7 cellular contexts compared by ENCODE assay signal in the genomic region with DNA sequence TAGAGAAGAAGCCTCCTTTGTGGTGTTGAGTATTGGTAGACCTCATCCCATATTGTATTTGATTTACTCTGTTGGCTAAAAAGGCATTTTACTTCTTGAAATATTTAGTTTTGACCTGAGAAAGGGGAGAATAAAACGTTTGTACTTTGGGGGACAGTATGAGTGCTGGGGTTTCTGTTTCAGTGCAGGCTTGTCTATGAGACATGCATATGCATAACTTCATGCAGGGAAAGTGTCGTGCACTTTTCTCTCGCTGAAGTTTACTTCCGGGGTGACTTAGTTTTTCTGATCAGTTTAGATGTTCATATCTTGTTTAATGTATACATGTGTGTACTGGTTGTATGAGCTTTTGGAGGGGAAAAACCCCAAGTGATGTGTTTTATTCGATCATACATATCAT. TPM values are rescaled to one million over a fixed set of nuclear protein-coding genes. Genes with fewer than 3 reads are reported as not detected.
DNase-seq lines count a peak whose midpoint lies in the region; ATAC-seq and TF ChIP-seq lines count a peak whose summit lies in the region.

No MANE protein-coding gene starts in this region.

- CTCF ChIA-PET in activated CD8-positive, alpha-beta T cell treated with anti-CD3 and anti-CD28 coated beads, Interleukin-2, amount 10 ng/mL, durations not matched to agents 7 days and 5 days (lab: Charles Lee) = interaction anchor here (1.0 to 2.1 kb wide), 4 partner anchors 31 to 40 kb away, joined by 3 to 5 read pairs (median 4); no protein-coding TSS in a partner anchor

- peaks cover 36% of the 10 kb centered on the region for H3K36me3 Mint-ChIP-seq in activated CD8-positive, alpha-beta T cell treated with anti-CD3 and anti-CD28 coated beads, Interleukin-2, amount 10 ng/mL, durations not matched to agents 7 days and 5 days (ENCODE audit: low read depth)
- H3K36me3 Mint-ChIP-seq in progenitor cell of endocrine pancreas (ENCODE audit: insufficient read depth) = peaks cover 10% of the 10 kb centered on the region

- TF ChIP-seq CTCF in progenitor cell of endocrine pancreas (IDR thresholded peaks at IDR 0.05; ENCODE audit: unreplicated experiment) = no peak

- H3K27me3 Mint-ChIP-seq in activated CD8-positive, alpha-beta T cell treated with anti-CD3 and anti-CD28 coated beads, Interleukin-2, amount 10 ng/mL, durations not matched to agents 7 days and 5 days (ENCODE audit: low read depth) = no peaks in the 10 kb centered on the region
- no peaks in the 10 kb centered on the region for H3K27me3 Mint-ChIP-seq in progenitor cell of endocrine pancreas

- peak overlapping the region; percentile 90 for H3K4me3 Mint-ChIP-seq in activated CD8-positive, alpha-beta T cell treated with anti-CD3 and anti-CD28 coated beads, Interleukin-2, amount 10 ng/mL, durations not matched to agents 7 days and 5 days
- no peak overlapping the region for H3K4me3 Mint-ChIP-seq in progenitor cell of endocrine pancreas (ENCODE audit: low read depth)

- ATAC-seq in GM19023 (IDR thresholded peaks at IDR 0.05; ENCODE audit: unreplicated experiment) (peak; percentile 54), HG02840 (IDR thresholded peaks at IDR 0.05; ENCODE audit: low FRiP score, unreplicated experiment) (peak; percentile 41)
- ATAC-seq in activated CD8-positive, alpha-beta T cell treated with anti-CD3 and anti-CD28 coated beads, Interleukin-2, amount 10 ng/mL, durations not matched to agents 7 days and 5 days = peak; percentile 62

- peak overlapping the region; percentile 91 for H3K27ac Mint-ChIP-seq in activated CD8-positive, alpha-beta T cell treated with anti-CD3 and anti-CD28 coated beads, Interleukin-2, amount 10 ng/mL, durations not matched to agents 7 days and 5 days
- peak overlapping the region; percentile 58 for H3K27ac Mint-ChIP-seq in progenitor cell of endocrine pancreas

- H3K9me3 Mint-ChIP-seq in activated CD8-positive, alpha-beta T cell treated with anti-CD3 and anti-CD28 coated beads, Interleukin-2, amount 10 ng/mL, durations not matched to agents 7 days and 5 days (ENCODE audit: insufficient read depth) = no peaks in the 10 kb centered on the region
- peaks cover 3% of the 10 kb centered on the region for H3K9me3 Mint-ChIP-seq in progenitor cell of endocrine pancreas (ENCODE audit: low read depth)

- H3K4me1 Mint-ChIP-seq in activated CD8-positive, alpha-beta T cell treated with anti-CD3 and anti-CD28 coated beads, Interleukin-2, amount 10 ng/mL, durations not matched to agents 7 days and 5 days (ENCODE audit: low read depth) = peaks cover 70% of the 10 kb centered on the region
- peaks cover 40% of the 10 kb centered on the region for H3K4me1 Mint-ChIP-seq in progenitor cell of endocrine pancreas (ENCODE audit: low read depth)

- POLR2A ChIA-PET in activated CD8-positive, alpha-beta T cell treated with anti-CD3 and anti-CD28 coated beads, Interleukin-2, amount 10 ng/mL, durations not matched to agents 7 days and 5 days (lab: Charles Lee) = interaction anchor here (0.7 to 1.6 kb wide), 5 partner anchors 9 to 63 kb away, joined by 4 to 12 read pairs (median 4); no protein-coding TSS in a partner anchor

- DNase-seq in activated CD8-positive, alpha-beta T cell treated with anti-CD3 and anti-CD28 coated beads, Interleukin-2, amount 10 ng/mL, durations not matched to agents 7 days and 5 days = peak; percentile 60
- DNase-seq in progenitor cell of endocrine pancreas (ENCODE audit: low spot score, unreplicated experiment) (no peak), SHP77 treated with DMSO at 0.1 percent for 48 hours (lab: John Stamatoyannopoulos, UW) (no peak), amniotic stem cell (lab: John Stamatoyannopoulos, UW) (no peak), Kasumi-1 (lab: John Stamatoyannopoulos, UW) (no peak)

RNA-seq across cellular contexts. Expression of a gene that starts 59.5 kb away (rescaled TPM):
- 100 to 1,000 TPM; 136 to 141 TPM for total RNA-seq in activated CD8-positive, alpha-beta T cell treated with anti-CD3 and anti-CD28 coated beads, Interleukin-2, amount 10 ng/mL, durations not matched to agents 7 days and 5 days
- 249 and 263 TPM in 2 replicates for total RNA-seq in progenitor cell of endocrine pancreas
